ENCODE assay signal across 12 cellular contexts in genomic region chr4:111991797-111992196, GRCh38.
DNase-seq lines count a peak whose midpoint lies in the region; ATAC-seq, FAIRE-seq and TF ChIP-seq lines count a peak whose summit lies in the region.
"Had no signal": no experiment of that assay in that cellular context is flagged by ENCODE, and none has a peak within 500 bp of the region (broad histone marks: within the 10 kb centered on the region; RNA-seq: fewer than 3 reads in every experiment).

No MANE protein-coding gene starts in this region.

- no peaks in the 10 kb centered on the region for H3F3A ChIP-seq in PC-9 (ENCODE audit: insufficient read depth, low read depth)

- H3K4me3 ChIP-seq in ACC112 (ENCODE audit: low read depth, low read length) (no peak overlapping the region), PC-9 (no peak overlapping the region), HAP-1 (no peak overlapping the region)
- H3K4me3 ChIP-seq in effector memory CD4-positive, alpha-beta T cell (ENCODE audit: insufficient read depth, low read depth, low read length, poor library complexity, severe bottlenecking): no peak overlapping the region

- H3K9me2 ChIP-seq in PC-9 (ENCODE audit: insufficient read depth): no peaks in the 10 kb centered on the region; the same call in 1 of the 2 replicates

- H3K36me3 ChIP-seq in ACC112 (ENCODE audit: insufficient read depth, low read length) (no peaks in the 10 kb centered on the region), PC-9 (ENCODE audit: low read depth) (no peaks in the 10 kb centered on the region), HAP-1 (replicated peaks) (no peaks in the 10 kb centered on the region)
- no peaks in the 10 kb centered on the region for H3K36me3 ChIP-seq in effector memory CD4-positive, alpha-beta T cell (ENCODE audit: control insufficient read depth, insufficient read depth, low read length)

- ATAC-seq in GM21528 (IDR thresholded peaks at IDR 0.05; ENCODE audit: low FRiP score, unreplicated experiment): peak; percentile 20
- ATAC-seq: activated CD4-positive, CD25-positive, alpha-beta regulatory T cell treated with anti-CD3 and anti-CD28 coated beads, Interleukin-2, amount 50 U/mL, for 24 hours had no signal

- H3K4me2 ChIP-seq in PC-9: no peak overlapping the region

- no peaks in the 10 kb centered on the region for H4K20me1 ChIP-seq in PC-9 (ENCODE audit: insufficient read depth)

- H3K79me2 ChIP-seq in ACC112 (ENCODE audit: control insufficient read depth, insufficient read depth, low read length, unreplicated experiment) (no peaks in the 10 kb centered on the region), PC-9 (ENCODE audit: low read depth) (no peaks in the 10 kb centered on the region)

- peak overlapping the region; percentile 57 for H2AFZ ChIP-seq in ACC112 (ENCODE audit: low read length, unreplicated experiment)
- 0 out of 2 replicates have a peak overlapping the region, but pooled peaks have one; percentile 29 for H2AFZ ChIP-seq in PC-9

- no peak for FAIRE-seq in H54 (lab: Jason Lieb, UNC)

- no TSS peak for BruUV-seq in PC-9 (replicated peaks; lab: Mats Ljungman, UMichigan)

- H3K4me1 ChIP-seq in ACC112 (ENCODE audit: control insufficient read depth, insufficient read depth, low read length, unreplicated experiment): peaks cover 6% of the 10 kb centered on the region
- H3K4me1 ChIP-seq in PC-9 (replicated peaks; ENCODE audit: insufficient read depth): peaks cover 7% of the 10 kb centered on the region; the same call in 1 of the 2 replicates
- H3K4me1 ChIP-seq in effector memory CD4-positive, alpha-beta T cell (ENCODE audit: control insufficient read depth, insufficient read depth, low read length, poor library complexity, severe bottlenecking): no peaks in the 10 kb centered on the region
- peaks cover 4% of the 10 kb centered on the region; the same call in 1 of the 2 replicates for H3K4me1 ChIP-seq in HAP-1

- POLR2A ChIA-PET in PC-9 (lab: Charles Lee; ENCODE audit: unreplicated experiment): no interaction called here

- no peak for DNase-seq in PC-9
- peak; percentile 93 for DNase-seq in foreskin melanocyte
- DNase-seq in substantia nigra (lab: John Stamatoyannopoulos, UW): no peak
- no peak for DNase-seq in H54 (ENCODE audit: insufficient read length, low spot score)
- no peak for DNase-seq in effector memory CD4-positive, alpha-beta T cell
- DNase-seq in HAP-1 (ENCODE audit: low spot score in 2 of 2): no peak
- DNase-seq: cerebellar nuclear complex, NCI-H1417 treated with DMSO at 0.1 percent for 48 hours had no signal

- no peaks in the 10 kb centered on the region for H3K9me3 ChIP-seq in PC-9 (ENCODE audit: insufficient read depth, low read depth)
- no peaks in the 10 kb centered on the region for H3K9me3 ChIP-seq in effector memory CD4-positive, alpha-beta T cell (ENCODE audit: control insufficient read depth, low read length)
- no peaks in the 10 kb centered on the region for H3K9me3 ChIP-seq in HAP-1

- CTCF ChIA-PET in PC-9 (lab: Charles Lee): interaction anchor here (0.6 kb wide), 1 partner anchor 323 kb away, joined by 10 read pairs; no protein-coding TSS in a partner anchor

- in situ Hi-C loops in HAP-1 (cut with MboI; ENCODE audit: low sequenced_read_pairs): no loop called here

- H3K27ac ChIP-seq in ACC112 (ENCODE audit: low read depth, low read length) (peak overlapping the region; percentile 16; the same call in 1 of the 2 replicates), PC-9 (no peak overlapping the region), substantia nigra (ENCODE audit: low read depth, low read length, poor library complexity, severe bottlenecking) (no peak overlapping the region)
- H3K27ac ChIP-seq in effector memory CD4-positive, alpha-beta T cell (ENCODE audit: insufficient read depth, low read length, poor library complexity, severe bottlenecking): no peak overlapping the region
- H3K27ac ChIP-seq: C4-2B had no signal

- H3K27me3 ChIP-seq in ACC112 (ENCODE audit: insufficient read depth, low read length) (peaks cover 64% of the 10 kb centered on the region), PC-9 (ENCODE audit: insufficient read depth, low read depth) (peaks cover 5% of the 10 kb centered on the region; the same call in 1 of the 2 replicates), HAP-1 (ENCODE audit: low read depth) (peaks cover 24% of the 10 kb centered on the region)
- H3K27me3 ChIP-seq in effector memory CD4-positive, alpha-beta T cell (replicated peaks; ENCODE audit: control insufficient read depth, insufficient read depth, low read length, poor library complexity, severe bottlenecking): no peaks in the 10 kb centered on the region

- TF ChIP-seq POLR2A in H54 (IDR thresholded peaks at IDR 0.05; ENCODE audit: low read depth, low read length): no peak

- no peak for TF ChIP-seq CTCF in PC-9 (conservative IDR thresholded peaks at IDR 0.05)

- intact Hi-C loops in PC-9 (cut with micrococcal nuclease; ENCODE audit: unreplicated experiment): no loop called here
